Comparison of ENCODE assay signal across 8 cellular contexts in the genomic region with DNA sequence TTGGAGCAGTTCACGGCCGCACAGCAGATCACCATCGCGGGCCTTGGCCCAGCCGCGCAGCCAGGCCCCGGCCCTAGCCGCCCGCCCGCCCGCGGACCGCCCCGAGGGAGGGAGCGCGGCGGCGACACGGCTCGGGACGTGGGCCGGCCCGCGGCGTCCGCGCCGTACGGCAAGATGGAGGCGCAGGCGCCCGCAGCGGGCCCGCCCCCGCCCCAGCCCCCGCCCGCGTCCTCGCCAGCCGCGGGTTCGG. TPM values are rescaled to one million over a fixed set of nuclear protein-coding genes. Genes with fewer than 3 reads are reported as not detected.
DNase-seq lines count a peak whose midpoint lies in the region; ATAC-seq, FAIRE-seq and TF ChIP-seq lines count a peak whose summit lies in the region.

A gene with protein sequence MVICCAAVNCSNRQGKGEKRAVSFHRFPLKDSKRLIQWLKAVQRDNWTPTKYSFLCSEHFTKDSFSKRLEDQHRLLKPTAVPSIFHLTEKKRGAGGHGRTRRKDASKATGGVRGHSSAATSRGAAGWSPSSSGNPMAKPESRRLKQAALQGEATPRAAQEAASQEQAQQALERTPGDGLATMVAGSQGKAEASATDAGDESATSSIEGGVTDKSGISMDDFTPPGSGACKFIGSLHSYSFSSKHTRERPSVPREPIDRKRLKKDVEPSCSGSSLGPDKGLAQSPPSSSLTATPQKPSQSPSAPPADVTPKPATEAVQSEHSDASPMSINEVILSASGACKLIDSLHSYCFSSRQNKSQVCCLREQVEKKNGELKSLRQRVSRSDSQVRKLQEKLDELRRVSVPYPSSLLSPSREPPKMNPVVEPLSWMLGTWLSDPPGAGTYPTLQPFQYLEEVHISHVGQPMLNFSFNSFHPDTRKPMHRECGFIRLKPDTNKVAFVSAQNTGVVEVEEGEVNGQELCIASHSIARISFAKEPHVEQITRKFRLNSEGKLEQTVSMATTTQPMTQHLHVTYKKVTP (minus strand): TSS at position 176 of the 250 bp plus-strand sequence. CDS start 141 bp downstream, at position 35.

- H2BK15ac ChIP-seq in H1 (ENCODE audit: low read length): peak within 1 kb of the TSS; percentile 98; the same call in 1 of the 2 replicates

- H4K8ac ChIP-seq in H1 (ENCODE audit: extremely low read depth, insufficient read depth, low read length): peak within 1 kb of the TSS; percentile 98

- peaks cover 4% of the 10 kb centered on the region; the same call in 1 of the 2 replicates for H3K23me2 ChIP-seq in H1 (ENCODE audit: low read depth, low read length)

- 0 out of 2 replicates have a peak within 1 kb of the TSS, but pooled peaks have one; percentile 6 for H2BK12ac ChIP-seq in H1 (ENCODE audit: low read depth, low read length)

- peak within 1 kb of the TSS; percentile 94 for H2AFZ ChIP-seq in H1 (ENCODE audit: low read length)

- no peak for TF ChIP-seq POLR2A in H1 (IDR thresholded peaks at IDR 0.05; ENCODE audit: control extremely low read depth in 1 of 2, low read depth in 2 of 2, low read length in 2 of 2)
- no peak for TF ChIP-seq POLR2A in tibial nerve (IDR thresholded peaks at IDR 0.05)

- H3K79me1 ChIP-seq in H1 (ENCODE audit: low read depth, low read length): peaks cover 29% of the 10 kb centered on the region

- TF ChIP-seq EP300 in H1 (IDR thresholded peaks at IDR 0.05; ENCODE audit: borderline replicate concordance in 1 of 2, low read depth in 2 of 2, low read length in 2 of 2) (no peak), tibial nerve (IDR thresholded peaks at IDR 0.05) (no peak)

- H3K79me2 ChIP-seq in H1 (ENCODE audit: control insufficient read depth in 1 of 2, insufficient read depth in 2 of 2, low read length in 2 of 2): peaks cover 23 to 68% of the 10 kb centered on the region in 2 experiments

- TF ChIP-seq RAD21 in H1 (IDR thresholded peaks at IDR 0.05 in 1 of 2, conservative IDR thresholded peaks at IDR 0.05 in 1 of 2; ENCODE audit: low read depth in 2 of 2, low read length in 2 of 2): no peak

- no peak within 1 kb of the TSS for H3K14ac ChIP-seq in H1 (ENCODE audit: insufficient read length)

- H3K18ac ChIP-seq in H1 (ENCODE audit: extremely low read depth, low read length): peak within 1 kb of the TSS; percentile 96; the same call in 1 of the 2 replicates

- CTCF ChIA-PET in H1 (lab: Charles Lee; ENCODE audit: partially characterized antibody): interaction anchor here (1.5 kb wide), 1 partner anchor 21 kb away, joined by 3 read pairs; no protein-coding TSS in a partner anchor

- peak within 1 kb of the TSS; percentile 97 for H3K27ac ChIP-seq in H1 (ENCODE audit: low read depth, low read length)
- H3K27ac ChIP-seq in tibial nerve: peak within 1 kb of the TSS; percentile 96 to 100 (median 98)

- TF ChIP-seq CTCF in H1 (IDR thresholded peaks at IDR 0.05; ENCODE audit: control extremely low read depth in 1 of 3, insufficient read depth in 1 of 3, low read depth in 1 of 3, low read length in 3 of 3) (no peak), mucosa of descending colon (IDR thresholded peaks at IDR 0.05) (no peak), tibial nerve (IDR thresholded peaks at IDR 0.05) (no peak)

- no peak within 1 kb of the TSS for H2BK20ac ChIP-seq in H1 (ENCODE audit: low read length)

- H2BK5ac ChIP-seq in H1 (ENCODE audit: low read depth, low read length): peak within 1 kb of the TSS; percentile 100

- H3K56ac ChIP-seq in H1 (replicated peaks; ENCODE audit: insufficient read length, low read depth, low read length): peak within 1 kb of the TSS; percentile 98

- peak within 1 kb of the TSS; percentile 99 for H4K5ac ChIP-seq in H1 (ENCODE audit: insufficient read length, low read depth, low read length)

- DNase-seq in COLO829 (ENCODE audit: low spot score) (peak; percentile 59), UCSD-AML1 (lab: John Stamatoyannopoulos, UW; ENCODE audit: unreplicated experiment) (peak; percentile 87), H1 (ENCODE audit: low read depth in 1 of 2, low spot score in 2 of 2) (no peak), mucosa of descending colon (peak in 2 of 3 donors; percentile 77 to 85), tibial nerve (ENCODE audit: low spot score in 2 of 2) (no peak), NCI-H510A (lab: John Stamatoyannopoulos, UW) (no peak)

- FAIRE-seq in H1 (lab: Jason Lieb, UNC): no peak

- intact Hi-C loops in mucosa of descending colon (cut with DNase I, micrococcal nuclease): no loop called here

- POLR2A ChIA-PET in H1 (lab: Charles Lee; ENCODE audit: partially characterized antibody): interaction anchor here (1.0 to 2.7 kb wide), 14 partner anchors 10 to 487 kb away, joined by 3 to 8 read pairs (median 4); a partner anchor contains a TSS

- H3K4me1 ChIP-seq in H1 (replicated peaks in 1 of 4; ENCODE audit: control insufficient read depth in 3 of 4, insufficient read depth in 4 of 4, low read length in 3 of 4) (peaks cover 0 to 8% (median 5%) of the 10 kb centered on the region in 4 experiments; a peak in 6 of 7 replicates), mucosa of descending colon (ENCODE audit: low read depth) (peaks cover 36% of the 10 kb centered on the region), tibial nerve (peaks cover 0 to 61% (median 28%) of the 10 kb centered on the region in 4 donors)

- H3K23ac ChIP-seq in H1 (ENCODE audit: insufficient read length): no peak within 1 kb of the TSS

- H3K9ac ChIP-seq in H1 (replicated peaks in 1 of 4; ENCODE audit: extremely low read depth in 1 of 4, low read depth in 3 of 4, low read length in 3 of 4): peak within 1 kb of the TSS; percentile 88 to 98 (median 94)

- H3K9me3 ChIP-seq in H1 (ENCODE audit: insufficient read depth in 2 of 2, low read depth in 1 of 2, low read length in 1 of 2) (no peaks in the 10 kb centered on the region), mucosa of descending colon (no peaks in the 10 kb centered on the region), tibial nerve (no peaks in the 10 kb centered on the region)

- WGBS in H1 (ENCODE audit: extremely low coverage in 1 of 2, insufficient coverage in 1 of 2, insufficient read length in 1 of 2, insufficient replicate concordance in 2 of 2, low coverage in 1 of 2, low lambda C conversion rate in 2 of 2, missing lambda C conversion rate in 1 of 2), 2 experiments: no CpG with 5 or more reads among the region's 42 CpGs
- WGBS in tibial nerve, 2 donors: 1% methylated on average over 32 of the region's 42 CpGs; no CpG with 5 or more reads in 1 of the 2 donors

- peaks cover 6 to 21% (median 18%) of the 10 kb centered on the region in 4 experiments; a peak in 6 of 8 replicates for H3K36me3 ChIP-seq in H1 (ENCODE audit: control insufficient read depth in 2 of 4, insufficient read depth in 4 of 4, low read length in 3 of 4)
- H3K36me3 ChIP-seq in mucosa of descending colon (ENCODE audit: low read depth): peaks cover 9% of the 10 kb centered on the region
- peaks cover 0 to 21% (median 0%) of the 10 kb centered on the region in 3 donors for H3K36me3 ChIP-seq in tibial nerve

- peak; percentile 64 for ATAC-seq in GM19397 (IDR thresholded peaks at IDR 0.05; ENCODE audit: unreplicated experiment)
- peak; percentile 55 for ATAC-seq in HG03442 (IDR thresholded peaks at IDR 0.05; ENCODE audit: unreplicated experiment)
- ATAC-seq in mucosa of descending colon: peak; percentile 84

- peak within 1 kb of the TSS; percentile 73 to 91 (median 86) for H3K4me3 ChIP-seq in H1 (ENCODE audit: extremely low read depth in 1 of 4, insufficient read depth in 2 of 4, low read depth in 3 of 4, low read length in 4 of 4)
- H3K4me3 ChIP-seq in mucosa of descending colon: peak within 1 kb of the TSS; percentile 94
- H3K4me3 ChIP-seq in tibial nerve: peak within 1 kb of the TSS; percentile 75 to 96 (median 94)

- H3K27me3 ChIP-seq in H1 (replicated peaks in 1 of 4; ENCODE audit: control insufficient read depth in 3 of 4, extremely low read depth in 1 of 4, insufficient read depth in 3 of 4, low read length in 3 of 4) (no peaks in the 10 kb centered on the region), tibial nerve (no peaks in the 10 kb centered on the region)

- H3K4ac ChIP-seq in H1 (replicated peaks; ENCODE audit: insufficient read length, low read depth, low read length): peak within 1 kb of the TSS; percentile 84

- no peak within 1 kb of the TSS for H2AK5ac ChIP-seq in H1 (ENCODE audit: low read depth, low read length)

- peak within 1 kb of the TSS; percentile 73 for H4K91ac ChIP-seq in H1 (replicated peaks; ENCODE audit: insufficient read length, low read length)

- H4K20me1 ChIP-seq in H1 (replicated peaks in 1 of 2; ENCODE audit: control insufficient read depth in 1 of 2, insufficient read depth in 2 of 2, low read length in 2 of 2): peaks cover 24 to 30% of the 10 kb centered on the region in 2 experiments

- H2BK120ac ChIP-seq in H1 (replicated peaks; ENCODE audit: low read depth, low read length): peak within 1 kb of the TSS; percentile 93

- H3K4me2 ChIP-seq in H1 (ENCODE audit: insufficient read depth in 1 of 2, low read depth in 2 of 2, low read length in 2 of 2): peak within 1 kb of the TSS; percentile 83 to 90

TF ChIP-seq in H1, 55 proteins besides CTCF, POLR2A, EP300 and RAD21 (continues in another document):
- TF ChIP-seq PHF8 (conservative IDR thresholded peaks at IDR 0.05; ENCODE audit: low read depth, low read length) (peak; percentile 41; the same call in 1 of the 2 replicates), CEBPB (IDR thresholded peaks at IDR 0.05; ENCODE audit: low read depth, low read length) (no peak), HDAC2 (IDR thresholded peaks at IDR 0.05; ENCODE audit: borderline replicate concordance in 1 of 2, low read depth in 2 of 2, low read length in 2 of 2) (0 out of 4 replicates have a peak, but pooled peaks of 1 of the 2 experiments have one; percentile 4), EZH2 (IDR thresholded peaks at IDR 0.05; ENCODE audit: low read depth, low read length, severe bottlenecking) (no peak), TAF1 (IDR thresholded peaks at IDR 0.05; ENCODE audit: low read depth, low read length) (no peak), POLR2AphosphoS5 (IDR thresholded peaks at IDR 0.05; ENCODE audit: low read depth, low read length) (no peak)
- TF ChIP-seq, protein P1, sequence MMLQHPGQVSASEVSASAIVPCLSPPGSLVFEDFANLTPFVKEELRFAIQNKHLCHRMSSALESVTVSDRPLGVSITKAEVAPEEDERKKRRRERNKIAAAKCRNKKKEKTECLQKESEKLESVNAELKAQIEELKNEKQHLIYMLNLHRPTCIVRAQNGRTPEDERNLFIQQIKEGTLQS (IDR thresholded peaks at IDR 0.05; ENCODE audit: insufficient read depth, low read depth, low read length): no peak

RNA-seq across cellular contexts. Expression of the gene that starts here (rescaled TPM):
- 78.9 and 82.8 TPM in 2 replicates for total RNA-seq in H1 (2021; fragmentation: NEBNext Ultra II Directional; extraction: Animal tissue kit (Norgen Biotek cat#: 25700))
- 83.6 and 108 TPM in 2 replicates for polyA plus RNA-seq in H1 (2011; rRNA removed)
- 75.5 TPM for polyA plus RNA-seq in H1 (2011; cell fraction: cytosol; rRNA removed)
- 74.2 TPM for polyA plus RNA-seq in H1 (2011; cell fraction: nucleus; rRNA removed)
- polyA plus RNA-seq in H1 (2012, experiment 1 of 2): 50.6 to 99.7 TPM (median 95.3 TPM) in 4 replicates
- 116 TPM for polyA plus RNA-seq in H1 (2012, experiment 2 of 2)
- polyA plus RNA-seq in H1 (2013, experiment 1 of 2): 77.0 TPM
- 77.2 TPM for polyA plus RNA-seq in H1 (2013, experiment 2 of 2)
- 43.7 and 48.7 TPM in 2 replicates for polyA minus RNA-seq in H1 (2011; rRNA and poly(A)+ RNA removed)
- 54.7 TPM for polyA minus RNA-seq in H1 (2011; cell fraction: cytosol; rRNA and poly(A)+ RNA removed)
- 25.9 TPM for polyA minus RNA-seq in H1 (2011; cell fraction: nucleus; rRNA and poly(A)+ RNA removed)
- total RNA-seq in mucosa of descending colon (10 to 100 TPM; 67.3 to 86.2 (median 68.8) TPM), tibial nerve (10 to 100 TPM; 27.3 to 61.2 (median 42.0) TPM)

Comparison
In these comparisons a context has a peak if more than half of its experiments do, and no peak if none do; other contexts are left out.
1. DNase-seq: peak in COLO829 (single experiment), UCSD-AML1 (single experiment) and mucosa of descending colon (2 of 3); none in H1 (0 of 2), tibial nerve (0 of 2) and NCI-H510A (single experiment).
2. Peak in every context shown above with its lines, with median percentiles within 50 percentile points of each other: ATAC-seq and H3K4me3 ChIP-seq.